21 cellular contexts compared by ENCODE assay signal in the genomic region with DNA sequence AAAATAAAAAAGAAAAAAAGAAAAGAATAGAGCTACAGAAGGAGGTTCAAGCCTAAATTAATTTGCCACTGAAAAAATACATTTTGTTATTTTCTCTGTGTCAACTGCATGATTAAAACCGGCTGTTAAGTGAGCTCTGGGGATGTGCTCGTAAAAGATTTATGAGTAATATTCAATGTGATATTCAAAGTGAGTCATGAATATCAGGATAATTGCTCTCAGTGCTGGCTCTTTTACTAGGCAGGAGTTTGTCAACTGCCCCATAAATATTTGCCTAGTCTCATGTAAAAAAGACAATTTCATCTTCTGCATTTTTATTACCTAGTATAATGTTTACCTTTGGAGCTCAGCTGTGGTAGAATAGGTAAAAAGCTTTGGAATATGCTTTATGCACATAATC.
DNase-seq lines count a peak whose midpoint lies in the region; ATAC-seq and TF ChIP-seq lines count a peak whose summit lies in the region.
"Had no signal": no experiment of that assay in that cellular context is flagged by ENCODE, and none has a peak within 500 bp of the region (broad histone marks: within the 10 kb centered on the region; RNA-seq: fewer than 3 reads in every experiment).

No MANE protein-coding gene starts in this region.

- POLR2A ChIA-PET in PC-3 (lab: Charles Lee; ENCODE audit: unreplicated experiment): no interaction called here

- ATAC-seq in PC-3 (peak; percentile 92), HG03039 (IDR thresholded peaks at IDR 0.05; ENCODE audit: unreplicated experiment) (no peak)
- ATAC-seq: heart right ventricle, K562 had no signal

- H3K79me2 ChIP-seq in PC-3 (ENCODE audit: low read length): no peaks in the 10 kb centered on the region

- H3K27ac ChIP-seq in PC-3 (ENCODE audit: low read length): 0 out of 2 replicates have a peak overlapping the region, but pooled peaks have one; percentile 13
- H3K27ac ChIP-seq: heart right ventricle, neutrophil, tibial artery had no signal

- H3K27ac Mint-ChIP-seq in chondrocyte (ENCODE audit: unreplicated experiment): no peak overlapping the region
- H3K27ac Mint-ChIP-seq: activated naive CD8-positive, alpha-beta T cell treated with anti-CD3 and anti-CD28 coated beads, Interleukin-2, amount 10 ng/mL, durations not matched to agents 7 days and 5 days; activated T-cell treated with anti-CD3 and anti-CD28 coated beads, Interleukin-2, amount 50 U/mL, for 24 hours; endodermal cell had no signal

- TF ChIP-seq CTCF in PC-3 (conservative IDR thresholded peaks at IDR 0.05; ENCODE audit: low read depth, low read length) (no peak), fibroblast of mammary gland (conservative IDR thresholded peaks at IDR 0.05; ENCODE audit: control insufficient read depth, insufficient read depth, low read depth, low read length) (no peak), chondrocyte (IDR thresholded peaks at IDR 0.05) (no peak)

- H3K36me3 ChIP-seq in PC-3 (ENCODE audit: low read depth, low read length): no peaks in the 10 kb centered on the region
- H3K36me3 ChIP-seq: neutrophil had no signal

- no peak overlapping the region for H3K4me3 Mint-ChIP-seq in chondrocyte (ENCODE audit: unreplicated experiment)
- H3K4me3 Mint-ChIP-seq: activated naive CD8-positive, alpha-beta T cell treated with anti-CD3 and anti-CD28 coated beads, Interleukin-2, amount 10 ng/mL, durations not matched to agents 7 days and 5 days; activated T-cell treated with anti-CD3 and anti-CD28 coated beads, Interleukin-2, amount 50 U/mL, for 24 hours; central memory CD8-positive, alpha-beta T cell; endodermal cell had no signal

- H3F3A ChIP-seq in PC-3 (ENCODE audit: low read length, unreplicated experiment): no peaks in the 10 kb centered on the region

- H2AFZ ChIP-seq in PC-3 (ENCODE audit: low read length): no peak overlapping the region

- H3K9ac ChIP-seq in PC-3 (ENCODE audit: low read length): no peak overlapping the region

- CTCF ChIA-PET in PC-3 (lab: Charles Lee): interaction anchor here (0.6 to 1.1 kb wide), 3 partner anchors 47 to 684 kb away, joined by 3 read pairs; no protein-coding TSS in a partner anchor

- H3K9me3 ChIP-seq in PC-3 (ENCODE audit: low read length): no peaks in the 10 kb centered on the region
- H3K9me3 ChIP-seq: Caco-2, neutrophil, tibial artery had no signal

- H3K27me3 ChIP-seq in PC-3 (ENCODE audit: low read length): no peaks in the 10 kb centered on the region
- H3K27me3 ChIP-seq: heart right ventricle, neutrophil, tibial artery had no signal

- H3K4me2 ChIP-seq in PC-3 (ENCODE audit: low read length): peak overlapping the region; percentile 45

- H3K9me2 ChIP-seq in PC-3 (replicated peaks; ENCODE audit: low read length): no peaks in the 10 kb centered on the region

- H4K20me1 ChIP-seq in PC-3 (ENCODE audit: low read length): no peaks in the 10 kb centered on the region

- DNase-seq in AG08395 (ENCODE audit: low spot score) (peak; percentile 63), HS-5 (ENCODE audit: low read depth) (peak; percentile 42), PC-3 (peak; percentile 88), fibroblast of mammary gland (ENCODE audit: low read depth) (peak; percentile 73), chondrocyte (ENCODE audit: low spot score) (no peak), NCI-H2227 (lab: John Stamatoyannopoulos, UW; ENCODE audit: unreplicated experiment) (no peak)
- no peak for DNase-seq in stimulated activated CD4-positive, alpha-beta T cell treated with anti-CD3 and anti-CD28 coated beads, Interleukin-2, amount 100 ng/mL, for 24 hours
- DNase-seq: activated CD4-positive, alpha-beta T cell treated with anti-CD3 and anti-CD28 coated beads for 4 hours; activated naive CD8-positive, alpha-beta T cell treated with anti-CD3 and anti-CD28 coated beads, Interleukin-2, amount 10 ng/mL, durations not matched to agents 7 days and 5 days; activated T-cell treated with anti-CD3 and anti-CD28 coated beads, Interleukin-2, amount 50 U/mL, for 24 hours; Caco-2; endodermal cell; heart right ventricle; NCI-H187; Right ventricle myocardium superior; T-helper 9 cell; tibial artery had no signal

- no peaks in the 10 kb centered on the region for H3K27me3 Mint-ChIP-seq in chondrocyte (ENCODE audit: low read depth)
- H3K27me3 Mint-ChIP-seq: activated naive CD8-positive, alpha-beta T cell treated with anti-CD3 and anti-CD28 coated beads, Interleukin-2, amount 10 ng/mL, durations not matched to agents 7 days and 5 days; activated T-cell treated with anti-CD3 and anti-CD28 coated beads, Interleukin-2, amount 50 U/mL, for 24 hours; central memory CD8-positive, alpha-beta T cell had no signal

- intact Hi-C loops in PC-3 (cut with micrococcal nuclease): loop anchor here (1.0 to 5.0 kb wide), 3 partner anchors 8 to 119 kb away; no protein-coding TSS in a partner anchor

- H3K9me3 Mint-ChIP-seq in chondrocyte (ENCODE audit: low read depth): no peaks in the 10 kb centered on the region
- H3K9me3 Mint-ChIP-seq: central memory CD8-positive, alpha-beta T cell; endodermal cell had no signal

- no peaks in the 10 kb centered on the region for H3K36me3 Mint-ChIP-seq in chondrocyte (ENCODE audit: low read depth)

- no TSS peak for BruUV-seq in PC-3 (replicated peaks; lab: Mats Ljungman, UMichigan)

- H3K4me1 ChIP-seq in PC-3 (ENCODE audit: insufficient read depth, low read length): peaks cover 18% of the 10 kb centered on the region
- H3K4me1 ChIP-seq: Caco-2, tibial artery had no signal

- H3K4me1 Mint-ChIP-seq in chondrocyte (ENCODE audit: low read depth): peaks cover 23% of the 10 kb centered on the region
- H3K4me1 Mint-ChIP-seq: activated naive CD8-positive, alpha-beta T cell treated with anti-CD3 and anti-CD28 coated beads, Interleukin-2, amount 10 ng/mL, durations not matched to agents 7 days and 5 days; central memory CD8-positive, alpha-beta T cell; endodermal cell had no signal

- H3K4me3 ChIP-seq in PC-3 (ENCODE audit: low read length) (no peak overlapping the region), fibroblast of mammary gland (ENCODE audit: control insufficient read depth, low read depth, low read length) (no peak overlapping the region)
- H3K4me3 ChIP-seq: heart right ventricle, K562, tibial artery had no signal

Comparison
In these comparisons a context has a peak if more than half of its experiments do, and no peak if none do; other contexts are left out.
1. DNase-seq: peak in AG08395 (single experiment), HS-5 (single experiment), PC-3 (single experiment) and fibroblast of mammary gland (single experiment); none in chondrocyte (single experiment), stimulated activated CD4-positive, alpha-beta T cell treated with anti-CD3 and anti-CD28 coated beads, Interleukin-2, amount 100 ng/mL, for 24 hours (0 of 2) and NCI-H2227 (single experiment).